In the genomic region with DNA sequence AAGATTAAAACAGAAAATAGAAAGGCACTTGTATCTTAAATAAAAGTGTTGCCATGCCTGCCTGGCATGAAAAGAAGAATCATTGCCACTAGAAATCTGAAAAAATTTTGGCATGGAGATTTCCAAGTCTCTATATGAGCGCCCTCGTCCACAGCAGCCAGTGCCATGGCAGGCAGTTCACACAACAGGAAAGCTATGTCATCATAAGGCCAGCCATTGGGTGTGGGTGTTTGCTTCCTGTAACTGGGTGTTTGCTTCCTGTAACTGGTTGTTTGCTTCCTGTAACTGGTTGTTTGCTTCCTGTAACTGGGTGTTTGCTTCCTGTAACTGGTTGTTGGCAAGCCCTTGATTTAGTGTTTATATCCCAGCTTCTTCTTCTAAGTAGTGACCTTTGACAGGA, we compare ENCODE assay signal across 26 cellular contexts.
DNase-seq lines count a peak whose midpoint lies in the region; ATAC-seq, FAIRE-seq and TF ChIP-seq lines count a peak whose summit lies in the region.
"Had no signal": no experiment of that assay in that cellular context is flagged by ENCODE, and none has a peak within 500 bp of the region (broad histone marks: within the 10 kb centered on the region; RNA-seq: fewer than 3 reads in every experiment).

No MANE protein-coding gene starts in this region.

- H3K27me3 ChIP-seq in bronchial epithelial cell (ENCODE audit: control insufficient read depth, insufficient read depth, low read length), result no peaks in the 10 kb centered on the region
- no peaks in the 10 kb centered on the region for H3K27me3 ChIP-seq in lower lobe of right lung (ENCODE audit: low read depth)
- H3K27me3 ChIP-seq: BE2C, colonic mucosa had no signal

- ATAC-seq in lower lobe of right lung (peak in 1 of 2 donors; percentile 47), GM21447 (IDR thresholded peaks at IDR 0.05; ENCODE audit: unreplicated experiment) (no peak)
- ATAC-seq: A549 had no signal

- no peaks in the 10 kb centered on the region for H3K27me3 Mint-ChIP-seq in activated CD4-positive, alpha-beta T cell treated with anti-CD3 and anti-CD28 coated beads, Interleukin-2, amount 10 ng/mL, durations not matched to agents 24 days and 14 days
- H3K27me3 Mint-ChIP-seq: activated naive CD4-positive, alpha-beta T cell treated with anti-CD3 and anti-CD28 coated beads, Interleukin-2, amount 50 U/mL, for 24 hours; memory B cell had no signal

- intact Hi-C loops in activated CD4-positive, alpha-beta T cell treated with anti-CD3 and anti-CD28 coated beads, Interleukin-2, amount 10 ng/mL, durations not matched to agents 24 days and 14 days (cut with micrococcal nuclease), result no loop called here
- intact Hi-C loops in lower lobe of right lung (cut with DNase I), result no loop called here

- peaks cover 13% of the 10 kb centered on the region for H3K9me3 Mint-ChIP-seq in activated CD4-positive, alpha-beta T cell treated with anti-CD3 and anti-CD28 coated beads, Interleukin-2, amount 10 ng/mL, durations not matched to agents 24 days and 14 days
- H3K9me3 Mint-ChIP-seq: activated naive CD4-positive, alpha-beta T cell treated with anti-CD3 and anti-CD28 coated beads, Interleukin-2, amount 50 U/mL, for 24 hours had no signal

- peak; percentile 70 for DNase-seq in activated CD4-positive, alpha-beta T cell treated with anti-CD3 and anti-CD28 coated beads, Interleukin-2, amount 10 ng/mL, durations not matched to agents 24 days and 14 days
- no peak for DNase-seq in activated CD4-positive, alpha-beta T cell treated with anti-CD3 and anti-CD28 coated beads, Interleukin-2, amount 50 U/mL, for 4 hours
- peak; percentile 19 for DNase-seq in LNCaP clone FGC (ENCODE audit: low read depth)
- DNase-seq in bronchial epithelial cell (ENCODE audit: low read depth), result no peak
- no peak for DNase-seq in lower lobe of right lung
- no peak for DNase-seq in T1000 (lab: John Stamatoyannopoulos, UW)
- DNase-seq in KG1 (lab: John Stamatoyannopoulos, UW), result no peak
- DNase-seq: activated CD4-positive, alpha-beta T cell treated with anti-CD3 and anti-CD28 coated beads, Interleukin-2, amount 50 U/mL, for 1 hour; BE2C; colonic mucosa; EL; foreskin fibroblast; hypothalamus; NCI-H1436 treated with DMSO at 0.1 percent for 48 hours; retina; stimulated activated CD8-positive, alpha-beta memory T cell treated with anti-CD3 and anti-CD28 coated beads, Interleukin-4, amount 100 ng/mL, for 48 hours; substantia nigra had no signal

- H3K36me3 ChIP-seq in bronchial epithelial cell (ENCODE audit: control insufficient read depth, insufficient read depth, low read length) (no peaks in the 10 kb centered on the region), lower lobe of right lung (no peaks in the 10 kb centered on the region)
- H3K36me3 ChIP-seq: BE2C, colonic mucosa, HAP-1 had no signal

- H3K27ac ChIP-seq in lower lobe of right lung, result peak overlapping the region; percentile 49
- H3K27ac ChIP-seq: A549, colonic mucosa had no signal

- FAIRE-seq in bronchial epithelial cell (lab: Jason Lieb, UNC), result peak; percentile 47
- FAIRE-seq: A549, HTR-8/SVneo, keratinocyte, TTC549, urothelium cell line had no signal

- peaks cover 6% of the 10 kb centered on the region for H3K36me3 Mint-ChIP-seq in activated CD4-positive, alpha-beta T cell treated with anti-CD3 and anti-CD28 coated beads, Interleukin-2, amount 10 ng/mL, durations not matched to agents 24 days and 14 days (ENCODE audit: low read depth)
- H3K36me3 Mint-ChIP-seq: memory B cell had no signal

- no peak for TF ChIP-seq CTCF in LNCaP clone FGC (IDR thresholded peaks at IDR 0.05; ENCODE audit: control insufficient read depth, extremely low read depth, insufficient read depth)
- TF ChIP-seq CTCF in bronchial epithelial cell (IDR thresholded peaks at IDR 0.05; ENCODE audit: insufficient read depth, low read length, severe bottlenecking), result no peak
- TF ChIP-seq CTCF in lower lobe of right lung (IDR thresholded peaks at IDR 0.05), result no peak

- H3K27ac Mint-ChIP-seq in activated CD4-positive, alpha-beta T cell treated with anti-CD3 and anti-CD28 coated beads, Interleukin-2, amount 10 ng/mL, durations not matched to agents 24 days and 14 days, result no peak overlapping the region
- H3K27ac Mint-ChIP-seq: activated naive CD4-positive, alpha-beta T cell treated with anti-CD3 and anti-CD28 coated beads, Interleukin-2, amount 50 U/mL, for 24 hours; memory B cell had no signal

- H3K4me3 ChIP-seq in LNCaP clone FGC (ENCODE audit: low read depth, low read length), result no peak overlapping the region
- no peak overlapping the region for H3K4me3 ChIP-seq in bronchial epithelial cell (ENCODE audit: low read depth, low read length)
- no peak overlapping the region for H3K4me3 ChIP-seq in lower lobe of right lung
- H3K4me3 ChIP-seq: A549, colonic mucosa, HAP-1 had no signal

- H3K4me1 Mint-ChIP-seq in activated CD4-positive, alpha-beta T cell treated with anti-CD3 and anti-CD28 coated beads, Interleukin-2, amount 10 ng/mL, durations not matched to agents 24 days and 14 days, result peaks cover 5% of the 10 kb centered on the region
- H3K4me1 Mint-ChIP-seq: memory B cell had no signal

- no peaks in the 10 kb centered on the region for H3K9me3 ChIP-seq in lower lobe of right lung
- H3K9me3 ChIP-seq: A549, BE2C, colonic mucosa, HAP-1 had no signal

- H3K4me3 Mint-ChIP-seq in activated CD4-positive, alpha-beta T cell treated with anti-CD3 and anti-CD28 coated beads, Interleukin-2, amount 10 ng/mL, durations not matched to agents 24 days and 14 days, result no peak overlapping the region
- H3K4me3 Mint-ChIP-seq: activated naive CD4-positive, alpha-beta T cell treated with anti-CD3 and anti-CD28 coated beads, Interleukin-2, amount 50 U/mL, for 24 hours; memory B cell had no signal

- no peaks in the 10 kb centered on the region for H3K4me1 ChIP-seq in lower lobe of right lung
- H3K4me1 ChIP-seq: A549, BE2C, colonic mucosa, HAP-1 had no signal

Comparison
In these comparisons a context has a peak if more than half of its experiments do, and no peak if none do; other contexts are left out.
1. DNase-seq: peak in activated CD4-positive, alpha-beta T cell treated with anti-CD3 and anti-CD28 coated beads, Interleukin-2, amount 10 ng/mL, durations not matched to agents 24 days and 14 days (single experiment) and LNCaP clone FGC (single experiment); none in activated CD4-positive, alpha-beta T cell treated with anti-CD3 and anti-CD28 coated beads, Interleukin-2, amount 50 U/mL, for 4 hours (0 of 2), bronchial epithelial cell (single experiment), lower lobe of right lung (single experiment), T1000 (single experiment) and KG1 (single experiment).